In genomic region chr1:109253803-109254620, GRCh38 we compare ENCODE assay signal across 10 cellular contexts. TPM values are rescaled to one million over a fixed set of nuclear protein-coding genes. Genes with fewer than 3 reads are reported as not detected.
DNase-seq lines count a peak whose midpoint lies in the region; ATAC-seq and TF ChIP-seq lines count a peak whose summit lies in the region.
"Had no signal": no experiment of that assay in that cellular context is flagged by ENCODE, and none has a peak within 500 bp of the region (broad histone marks: within the 10 kb centered on the region; RNA-seq: fewer than 3 reads in every experiment).

No MANE protein-coding gene starts in this region.

- CTCF ChIA-PET in OCI-LY7 (lab: Charles Lee; ENCODE audit: unreplicated experiment): interaction anchor here (0.6 to 1.2 kb wide), 3 partner anchors 15 to 278 kb away, joined by 3 read pairs; no protein-coding TSS in a partner anchor
- CTCF ChIA-PET in HEK293T (lab: Yijun Ruan, JAX): interaction anchor here (1.1 to 2.1 kb wide), 7 partner anchors 10 to 279 kb away, joined by 4 to 10 read pairs (median 6); partner anchors contain the start of genes PSRC1 and SORT1

- 0 to 70% methylated on average over 2 to 3 of the region's 9 CpGs for WGBS in gastroesophageal sphincter (ENCODE audit: low coverage in 1 of 2), 2 donors

- H3K27me3 ChIP-seq in gastroesophageal sphincter (no peaks in the 10 kb centered on the region), neuron (ENCODE audit: insufficient read depth, low read length) (no peaks in the 10 kb centered on the region)

- H4K20me1 ChIP-seq in OCI-LY7 (ENCODE audit: insufficient read depth, low read length): no peaks in the 10 kb centered on the region

- POLR2A ChIA-PET in OCI-LY7 (lab: Charles Lee): interaction anchor here (0.7 to 1.8 kb wide), 11 partner anchors 11 to 232 kb away, joined by 3 to 10 read pairs (median 4); partner anchors contain the start of genes ATXN7L2, PSMA5, PSRC1 and SORT1
- POLR2A ChIA-PET in HEK293T (lab: Yijun Ruan, JAX): interaction anchor here (0.8 to 3.0 kb wide), 8 partner anchors 12 to 294 kb away, joined by 3 to 13 read pairs (median 5); partner anchors contain the start of genes ATXN7L2, GNAI3, PSRC1 and SORT1

- ATAC-seq in gastroesophageal sphincter: peak; percentile 14
- no peak for ATAC-seq in left lobe of liver

- no peaks in the 10 kb centered on the region for H3K79me2 ChIP-seq in OCI-LY7 (ENCODE audit: insufficient read depth, low read depth, low read length)

- H3K27ac ChIP-seq in OCI-LY7 (ENCODE audit: low read depth, low read length, poor library complexity, severe bottlenecking): peak overlapping the region; percentile 54
- peak overlapping the region; percentile 58 to 93 (median 89) for H3K27ac ChIP-seq in gastroesophageal sphincter

- H3K36me3 ChIP-seq in OCI-LY7 (ENCODE audit: insufficient read depth, low read length): peaks cover under 1% of the 10 kb centered on the region; the same call in 1 of the 2 replicates
- peaks cover 0 to 10% of the 10 kb centered on the region in 2 donors for H3K36me3 ChIP-seq in gastroesophageal sphincter
- H3K36me3 ChIP-seq in neuron (ENCODE audit: insufficient read depth, low read length): peaks cover 40% of the 10 kb centered on the region

- no peaks in the 10 kb centered on the region for H3K9me2 ChIP-seq in OCI-LY7 (ENCODE audit: insufficient read depth, low read length)

- H3K4me3 ChIP-seq in OCI-LY7 (ENCODE audit: low read depth, low read length, poor library complexity, severe bottlenecking) (peak overlapping the region; percentile 64), gastroesophageal sphincter (peak overlapping the region in 1 of 2 donors; percentile 35), neuron (ENCODE audit: low read length) (peak overlapping the region; percentile 45)

- H3K4me1 ChIP-seq in OCI-LY7 (ENCODE audit: insufficient read depth, low read length, poor library complexity, severe bottlenecking): peaks cover 27% of the 10 kb centered on the region
- H3K4me1 ChIP-seq in gastroesophageal sphincter: peaks cover 0 to 64% (median 29%) of the 10 kb centered on the region in 3 donors
- peaks cover 81% of the 10 kb centered on the region for H3K4me1 ChIP-seq in neuron (ENCODE audit: insufficient read depth, low read length)

- no TSS peak for BruUV-seq in OCI-LY7 (replicated peaks; lab: Mats Ljungman, UMichigan)

- TF ChIP-seq EP300 in gastroesophageal sphincter (IDR thresholded peaks at IDR 0.05): no peak

- TF ChIP-seq CTCF in OCI-LY7 (conservative IDR thresholded peaks at IDR 0.05; ENCODE audit: low read length) (0 out of 2 replicates have a peak, but pooled peaks have one; percentile 29), gastroesophageal sphincter (IDR thresholded peaks at IDR 0.05) (no peak)

- DNase-seq in AG08396 (ENCODE audit: low spot score) (peak; percentile 59), OCI-LY7 (ENCODE audit: low spot score) (peak; percentile 56), HEK293T (ENCODE audit: extremely low spot score) (no peak), HPDE6-E6E7 (ENCODE audit: extremely low spot score) (no peak), left lobe of liver (ENCODE audit: low spot score) (no peak)
- DNase-seq in activated CD4-positive, alpha-beta T cell treated with anti-CD3 and anti-CD28 coated beads for 48 hours: no peak
- DNase-seq: Calu3 had no signal

- intact Hi-C loops in OCI-LY7 (cut with micrococcal nuclease; ENCODE audit: unreplicated experiment): no loop called here

- H3K9me3 ChIP-seq in OCI-LY7 (ENCODE audit: low read length): no peaks in the 10 kb centered on the region
- no peaks in the 10 kb centered on the region for H3K9me3 ChIP-seq in gastroesophageal sphincter
- peaks cover 20% of the 10 kb centered on the region for H3K9me3 ChIP-seq in neuron (ENCODE audit: low read length)

- peak overlapping the region; percentile 83 for H3K4me2 ChIP-seq in OCI-LY7 (ENCODE audit: low read length)

- H2AFZ ChIP-seq in OCI-LY7 (ENCODE audit: low read length) (peak overlapping the region; percentile 80), neuron (ENCODE audit: low read depth, low read length) (no peak overlapping the region)

- TF ChIP-seq POLR2A in gastroesophageal sphincter (IDR thresholded peaks at IDR 0.05): no peak

TF ChIP-seq in HEK293T, 16 proteins besides CTCF, POLR2A, EP300 and RAD21:
- TF ChIP-seq FOXA1 (IDR thresholded peaks at IDR 0.05) (no peak), SUZ12 (IDR thresholded peaks at IDR 0.05) (no peak), CTBP1 (IDR thresholded peaks at IDR 0.05; ENCODE audit: borderline replicate concordance) (no peak), FOXK2 (IDR thresholded peaks at IDR 0.05) (no peak), NFRKB (IDR thresholded peaks at IDR 0.05) (no peak), ARNT (IDR thresholded peaks at IDR 0.05) (no peak), BHLHE40 (IDR thresholded peaks at IDR 0.05; ENCODE audit: borderline replicate concordance) (no peak), TARDBP (IDR thresholded peaks at IDR 0.05) (no peak), PKNOX1 (IDR thresholded peaks at IDR 0.05) (no peak), ELF4 (IDR thresholded peaks at IDR 0.05) (no peak), L3MBTL2 (conservative IDR thresholded peaks at IDR 0.05) (no peak), HDGF (IDR thresholded peaks at IDR 0.05; ENCODE audit: borderline replicate concordance) (no peak), LEF1 (IDR thresholded peaks at IDR 0.05; ENCODE audit: borderline replicate concordance) (no peak), SP1 (IDR thresholded peaks at IDR 0.05) (no peak), FOXM1 (IDR thresholded peaks at IDR 0.05; ENCODE audit: borderline replicate concordance) (no peak), ZNF384 (IDR thresholded peaks at IDR 0.05) (no peak)

RNA-seq across cellular contexts. Expression of gene CELSR2, which starts 4.7 kb away (rescaled TPM):
- total RNA-seq in OCI-LY7 (2014; rRNA removed; shearing (Covaris generic)): 5.0 and 6.9 TPM in 2 replicates
- 12.5 and 13.0 TPM in 2 replicates for total RNA-seq in OCI-LY7 (2022)
- total RNA-seq in gastroesophageal sphincter: 10 to 100 TPM in 2 of 4 donors, 1 to 10 TPM in 2; 5.7 to 18.6 (median 9.1) TPM
- total RNA-seq in left lobe of liver: 3.9 TPM

RNA-seq across cellular contexts. Expression of gene PSRC1, which starts 28.9 kb away (rescaled TPM):
- total RNA-seq in OCI-LY7 (2014; rRNA removed; shearing (Covaris generic)): 42.7 and 44.5 TPM in 2 replicates
- total RNA-seq in OCI-LY7 (2022) (40.7 and 43.7 TPM in 2 replicates), gastroesophageal sphincter (10 to 100 TPM in 2 of 4 donors, 1 to 10 TPM in 2; 6.9 to 26.9 (median 10.3) TPM), left lobe of liver (0.63 TPM)

RNA-seq across cellular contexts. Expression of gene SARS1, which starts 40.3 kb away (rescaled TPM):
- 277 and 295 TPM in 2 replicates for total RNA-seq in OCI-LY7 (2014; rRNA removed; shearing (Covaris generic))
- 290 and 323 TPM in 2 replicates for total RNA-seq in OCI-LY7 (2022)
- 100 to 1,000 TPM; 154 to 187 (median 158) TPM for total RNA-seq in gastroesophageal sphincter
- total RNA-seq in left lobe of liver: 80.0 TPM

RNA-seq across cellular contexts. Expression of gene MYBPHL, which starts 52.8 kb away (rescaled TPM):
- 0.16 TPM in 1 of 2 replicates, not detected in the other for total RNA-seq in OCI-LY7 (2014; rRNA removed; shearing (Covaris generic))
- total RNA-seq in OCI-LY7 (2022): 0.35 TPM in 1 of 2 replicates, not detected in the other
- under 1 TPM in 1 of 4 donors, not detected in 3; 0.46 TPM for total RNA-seq in gastroesophageal sphincter
- not detected for total RNA-seq in left lobe of liver
- total RNA-seq: Calu3, glomerular endothelial cell had no signal

Comparison
In these comparisons a context has a peak if more than half of its experiments do, and no peak if none do; other contexts are left out.
1. DNase-seq: peak in AG08396 (single experiment) and OCI-LY7 (single experiment); none in activated CD4-positive, alpha-beta T cell treated with anti-CD3 and anti-CD28 coated beads for 48 hours (single experiment), HEK293T (single experiment), HPDE6-E6E7 (single experiment) and left lobe of liver (single experiment).